Comparison of ENCODE assay signal across 21 cellular contexts in genomic region chr12:1886396-1887008, GRCh38. TPM values are rescaled to one million over a fixed set of nuclear protein-coding genes. Genes with fewer than 3 reads are reported as not detected.
A peak's percentile ranks its signal among the peaks of the same experiment; 100 is the strongest.
DNase-seq lines count a peak whose midpoint lies in the region; ATAC-seq, FAIRE-seq and TF ChIP-seq lines count a peak whose summit lies in the region.
"Had no signal": no experiment of that assay in that cellular context is flagged by ENCODE, and none has a peak within 500 bp of the region (broad histone marks: within the 10 kb centered on the region; RNA-seq: fewer than 3 reads in every experiment).

No MANE protein-coding gene starts in this region.

- H4K91ac ChIP-seq in H1 (replicated peaks; ENCODE audit: insufficient read length, low read length): no peak overlapping the region

- no peak for TF ChIP-seq RAD21 in H1 (IDR thresholded peaks at IDR 0.05 in 1 of 2, conservative IDR thresholded peaks at IDR 0.05 in 1 of 2; ENCODE audit: low read depth in 2 of 2, low read length in 2 of 2)

- no peaks in the 10 kb centered on the region for H3K23me2 ChIP-seq in H1 (ENCODE audit: low read depth, low read length)

- H3K4ac ChIP-seq in H1 (replicated peaks; ENCODE audit: insufficient read length, low read depth, low read length): no peak overlapping the region

- H4K20me1 ChIP-seq in H1 (replicated peaks in 1 of 2; ENCODE audit: control insufficient read depth in 1 of 2, insufficient read depth in 2 of 2, low read length in 2 of 2): no peaks in the 10 kb centered on the region

- H3K27ac ChIP-seq in H1 (ENCODE audit: low read depth, low read length) (no peak overlapping the region), upper lobe of right lung (no peak overlapping the region), aorta (ENCODE audit: low read depth in 1 of 2, low read length in 2 of 2) (no peak overlapping the region)
- H3K27ac ChIP-seq: GM23248, PC-9, RWPE1, SJCRH30 had no signal

- H3K36me3 ChIP-seq in H1 (ENCODE audit: control insufficient read depth in 2 of 4, insufficient read depth in 4 of 4, low read length in 3 of 4) (no peaks in the 10 kb centered on the region), upper lobe of right lung (no peaks in the 10 kb centered on the region), aorta (ENCODE audit: control insufficient read depth in 1 of 2, insufficient read depth in 2 of 2, low read length in 1 of 2) (no peaks in the 10 kb centered on the region)
- H3K36me3 ChIP-seq: SJCRH30 had no signal

- H2BK5ac ChIP-seq in H1 (ENCODE audit: low read depth, low read length): no peak overlapping the region

- no peak for FAIRE-seq in H1 (lab: Jason Lieb, UNC)

- no peak for TF ChIP-seq CTCF in H1 (IDR thresholded peaks at IDR 0.05; ENCODE audit: control extremely low read depth in 1 of 3, insufficient read depth in 1 of 3, low read depth in 1 of 3, low read length in 3 of 3)
- TF ChIP-seq CTCF in upper lobe of right lung (IDR thresholded peaks at IDR 0.05): no peak

- WGBS in H1 (ENCODE audit: extremely low coverage in 1 of 2, insufficient coverage in 1 of 2, insufficient read length in 1 of 2, insufficient replicate concordance in 2 of 2, low coverage in 1 of 2, low lambda C conversion rate in 2 of 2, missing lambda C conversion rate in 1 of 2), 2 experiments: 89% methylated on average over 10 of the region's 10 CpGs; no CpG with 5 or more reads in 1 of the 2 experiments
- 83 to 85% methylated on average over 10 of the region's 10 CpGs for WGBS in aorta, 2 donors

- no peak overlapping the region for H3K27ac Mint-ChIP-seq in activated CD4-positive, alpha-beta T cell treated with anti-CD3 and anti-CD28 coated beads, Interleukin-2, amount 10 ng/mL, durations not matched to agents 24 days and 14 days
- H3K27ac Mint-ChIP-seq in activated CD4-positive, alpha-beta T cell treated with anti-CD3 and anti-CD28 coated beads, Interleukin-2, amount 10 ng/mL, durations not matched to agents 7 days and 5 days: no peak overlapping the region
- H3K27ac Mint-ChIP-seq: B cell had no signal

- H3K4me1 Mint-ChIP-seq in activated CD4-positive, alpha-beta T cell treated with anti-CD3 and anti-CD28 coated beads, Interleukin-2, amount 10 ng/mL, durations not matched to agents 24 days and 14 days: no peaks in the 10 kb centered on the region
- no peaks in the 10 kb centered on the region for H3K4me1 Mint-ChIP-seq in activated CD4-positive, alpha-beta T cell treated with anti-CD3 and anti-CD28 coated beads, Interleukin-2, amount 10 ng/mL, durations not matched to agents 7 days and 5 days
- H3K4me1 Mint-ChIP-seq: B cell had no signal

- no peaks in the 10 kb centered on the region for H3K79me2 ChIP-seq in H1 (ENCODE audit: control insufficient read depth in 1 of 2, insufficient read depth in 2 of 2, low read length in 2 of 2)

- peaks cover 4% of the 10 kb centered on the region for H3K9me3 Mint-ChIP-seq in activated CD4-positive, alpha-beta T cell treated with anti-CD3 and anti-CD28 coated beads, Interleukin-2, amount 10 ng/mL, durations not matched to agents 24 days and 14 days
- H3K9me3 Mint-ChIP-seq in activated CD4-positive, alpha-beta T cell treated with anti-CD3 and anti-CD28 coated beads, Interleukin-2, amount 10 ng/mL, durations not matched to agents 7 days and 5 days: peaks cover 5% of the 10 kb centered on the region

- H3K27me3 Mint-ChIP-seq in activated CD4-positive, alpha-beta T cell treated with anti-CD3 and anti-CD28 coated beads, Interleukin-2, amount 10 ng/mL, durations not matched to agents 24 days and 14 days: peaks cover 3% of the 10 kb centered on the region
- H3K27me3 Mint-ChIP-seq in activated CD4-positive, alpha-beta T cell treated with anti-CD3 and anti-CD28 coated beads, Interleukin-2, amount 10 ng/mL, durations not matched to agents 7 days and 5 days: peaks cover 16% of the 10 kb centered on the region

- H3K4me3 ChIP-seq in H1 (ENCODE audit: extremely low read depth in 1 of 4, insufficient read depth in 2 of 4, low read depth in 3 of 4, low read length in 4 of 4) (no peak overlapping the region), upper lobe of right lung (no peak overlapping the region), aorta (ENCODE audit: low read length in 2 of 2) (no peak overlapping the region)
- H3K4me3 ChIP-seq: GM23248, PC-9, SJCRH30 had no signal

- no peak overlapping the region for H2BK120ac ChIP-seq in H1 (replicated peaks; ENCODE audit: low read depth, low read length)

- POLR2A ChIA-PET in activated CD4-positive, alpha-beta T cell treated with anti-CD3 and anti-CD28 coated beads, Interleukin-2, amount 10 ng/mL, durations not matched to agents 7 days and 5 days (lab: Charles Lee): no interaction called here
- POLR2A ChIA-PET in H1 (lab: Charles Lee; ENCODE audit: partially characterized antibody): interaction anchor here (1.1 to 1.5 kb wide), 2 partner anchors 18 to 53 kb away, joined by 3 read pairs; no protein-coding TSS in a partner anchor

- H2AFZ ChIP-seq in H1 (ENCODE audit: low read length): no peak overlapping the region
- H2AFZ ChIP-seq: GM23248, PC-9 had no signal

- ATAC-seq in upper lobe of right lung: no peak
- ATAC-seq in GM21381 (IDR thresholded peaks at IDR 0.05; ENCODE audit: unreplicated experiment): no peak
- ATAC-seq in aorta (ENCODE audit: low FRiP score): no peak

- intact Hi-C loops in activated CD4-positive, alpha-beta T cell treated with anti-CD3 and anti-CD28 coated beads, Interleukin-2, amount 10 ng/mL, durations not matched to agents 24 days and 14 days (cut with micrococcal nuclease): no loop called here
- intact Hi-C loops in upper lobe of right lung (cut with DNase I) (no loop called here), aorta (cut with DNase I) (no loop called here)

- no peak overlapping the region for H3K56ac ChIP-seq in H1 (replicated peaks; ENCODE audit: insufficient read length, low read depth, low read length)

- TF ChIP-seq EP300 in H1 (IDR thresholded peaks at IDR 0.05; ENCODE audit: borderline replicate concordance in 1 of 2, low read depth in 2 of 2, low read length in 2 of 2): no peak

- H3K27me3 ChIP-seq in H1 (replicated peaks in 1 of 4; ENCODE audit: control insufficient read depth in 3 of 4, extremely low read depth in 1 of 4, insufficient read depth in 3 of 4, low read length in 3 of 4): no peaks in the 10 kb centered on the region
- no peaks in the 10 kb centered on the region for H3K27me3 ChIP-seq in upper lobe of right lung
- no peaks in the 10 kb centered on the region for H3K27me3 ChIP-seq in aorta (ENCODE audit: control insufficient read depth in 1 of 2, insufficient read depth in 2 of 2, low read length in 1 of 2)
- H3K27me3 ChIP-seq: SJCRH30 had no signal

- no peaks in the 10 kb centered on the region for H3K79me1 ChIP-seq in H1 (ENCODE audit: low read depth, low read length)

- no peaks in the 10 kb centered on the region for H3K4me1 ChIP-seq in H1 (replicated peaks in 1 of 4; ENCODE audit: control insufficient read depth in 3 of 4, insufficient read depth in 4 of 4, low read length in 3 of 4)
- no peaks in the 10 kb centered on the region for H3K4me1 ChIP-seq in upper lobe of right lung
- H3K4me1 ChIP-seq in aorta (ENCODE audit: control insufficient read depth in 1 of 2, insufficient read depth in 2 of 2, low read length in 2 of 2): no peaks in the 10 kb centered on the region
- H3K4me1 ChIP-seq: SJCRH30 had no signal

- no peak overlapping the region for H4K5ac ChIP-seq in H1 (ENCODE audit: insufficient read length, low read depth, low read length)

- DNase-seq in activated CD4-positive, alpha-beta T cell treated with anti-CD3 and anti-CD28 coated beads, Interleukin-2, amount 10 ng/mL, durations not matched to agents 24 days and 14 days: peak; percentile 42
- DNase-seq in activated CD4-positive, alpha-beta T cell treated with anti-CD3 and anti-CD28 coated beads, Interleukin-2, amount 10 ng/mL, durations not matched to agents 7 days and 5 days: no peak
- DNase-seq in HT1080 (ENCODE audit: low read depth) (peak; percentile 11), H1 (ENCODE audit: low read depth in 1 of 2, low spot score in 2 of 2) (peak in 1 of 2 experiments; percentile 24), upper lobe of right lung (peak; percentile 46), NCI-H1105 treated with DMSO at 0.1 percent for 48 hours (lab: John Stamatoyannopoulos, UW) (no peak), aorta (no peak)
- DNase-seq: 8988T, DMS79 treated with DMSO at 0.1 percent for 48 hours, GM23248, KBM-7, NCI-H1417, NCI-H187 treated with DMSO at 0.1 percent for 48 hours, NCI-H2227 treated with DMSO at 0.1 percent for 48 hours, NCI-H510A treated with DMSO at 0.1 percent for 48 hours, NCI-H82, PC-9, SJCRH30 had no signal

- no peak overlapping the region for H2BK12ac ChIP-seq in H1 (ENCODE audit: low read depth, low read length)

- TF ChIP-seq POLR2A in H1 (IDR thresholded peaks at IDR 0.05; ENCODE audit: control extremely low read depth in 1 of 2, low read depth in 2 of 2, low read length in 2 of 2): no peak

- H3K14ac ChIP-seq in H1 (ENCODE audit: insufficient read length): no peak overlapping the region

- H3K36me3 Mint-ChIP-seq in activated CD4-positive, alpha-beta T cell treated with anti-CD3 and anti-CD28 coated beads, Interleukin-2, amount 10 ng/mL, durations not matched to agents 24 days and 14 days (ENCODE audit: low read depth): no peaks in the 10 kb centered on the region
- no peaks in the 10 kb centered on the region for H3K36me3 Mint-ChIP-seq in activated CD4-positive, alpha-beta T cell treated with anti-CD3 and anti-CD28 coated beads, Interleukin-2, amount 10 ng/mL, durations not matched to agents 7 days and 5 days (ENCODE audit: low read depth)

- H2AK5ac ChIP-seq in H1 (ENCODE audit: low read depth, low read length): 0 out of 2 replicates have a peak overlapping the region, but pooled peaks have one; percentile 19

- no peak overlapping the region for H3K18ac ChIP-seq in H1 (ENCODE audit: extremely low read depth, low read length)

- no peak overlapping the region for H3K4me3 Mint-ChIP-seq in activated CD4-positive, alpha-beta T cell treated with anti-CD3 and anti-CD28 coated beads, Interleukin-2, amount 10 ng/mL, durations not matched to agents 24 days and 14 days
- no peak overlapping the region for H3K4me3 Mint-ChIP-seq in activated CD4-positive, alpha-beta T cell treated with anti-CD3 and anti-CD28 coated beads, Interleukin-2, amount 10 ng/mL, durations not matched to agents 7 days and 5 days
- H3K4me3 Mint-ChIP-seq: B cell had no signal

- no peak overlapping the region for H3K4me2 ChIP-seq in H1 (ENCODE audit: insufficient read depth in 1 of 2, low read depth in 2 of 2, low read length in 2 of 2)
- H3K4me2 ChIP-seq: PC-9 had no signal

- no peak overlapping the region for H2BK20ac ChIP-seq in H1 (ENCODE audit: low read length)

- H3K9me3 ChIP-seq in H1 (ENCODE audit: insufficient read depth in 2 of 2, low read depth in 1 of 2, low read length in 1 of 2): no peaks in the 10 kb centered on the region; a peak in 1 of 4 replicates
- peaks cover 5% of the 10 kb centered on the region for H3K9me3 ChIP-seq in upper lobe of right lung
- peaks cover 3% of the 10 kb centered on the region for H3K9me3 ChIP-seq in aorta (ENCODE audit: control insufficient read depth, low read length)
- H3K9me3 ChIP-seq: SJCRH30 had no signal

- H4K8ac ChIP-seq in H1 (ENCODE audit: extremely low read depth, insufficient read depth, low read length): peak overlapping the region; percentile 11; the same call in 1 of the 2 replicates

- H3K9ac ChIP-seq in H1 (replicated peaks in 1 of 4; ENCODE audit: extremely low read depth in 1 of 4, low read depth in 3 of 4, low read length in 3 of 4): no peak overlapping the region
- H3K9ac ChIP-seq: GM23248 had no signal

- no peak overlapping the region for H2BK15ac ChIP-seq in H1 (ENCODE audit: low read length)

- CTCF ChIA-PET in activated CD4-positive, alpha-beta T cell treated with anti-CD3 and anti-CD28 coated beads, Interleukin-2, amount 10 ng/mL, durations not matched to agents 7 days and 5 days (lab: Charles Lee): interaction anchor here (1.0 kb wide), 1 partner anchor 9 kb away, joined by 3 read pairs; no protein-coding TSS in a partner anchor
- CTCF ChIA-PET in H1 (lab: Charles Lee; ENCODE audit: partially characterized antibody): interaction anchor here (0.8 to 1.7 kb wide), 8 partner anchors 12 to 697 kb away, joined by 3 to 4 read pairs (median 3); no protein-coding TSS in a partner anchor

- no peak overlapping the region for H3K23ac ChIP-seq in H1 (ENCODE audit: insufficient read length)

RNA-seq across cellular contexts. Expression of gene CACNA2D4, which starts 31.9 kb away (rescaled TPM):
- total RNA-seq in activated CD4-positive, alpha-beta T cell treated with anti-CD3 and anti-CD28 coated beads, Interleukin-2, amount 10 ng/mL, durations not matched to agents 24 days and 14 days: 6.3 and 6.8 TPM in 2 replicates
- 10 to 100 TPM; 12.9 to 16.4 TPM for total RNA-seq in activated CD4-positive, alpha-beta T cell treated with anti-CD3 and anti-CD28 coated beads, Interleukin-2, amount 10 ng/mL, durations not matched to agents 7 days and 5 days
- 35.2 and 44.0 TPM in 2 replicates for total RNA-seq in HT1080 (2014; rRNA removed; shearing (Covaris generic))
- polyA plus RNA-seq in HT1080 (2015; cell fraction: cytosol; rRNA removed): 86.4 and 89.0 TPM in 2 replicates
- polyA plus RNA-seq in HT1080 (2015; cell fraction: nucleus; rRNA removed): 222 and 247 TPM in 2 replicates
- 0.88 TPM in 1 of 2 replicates, not detected in the other for total RNA-seq in H1 (2021; fragmentation: NEBNext Ultra II Directional; extraction: Animal tissue kit (Norgen Biotek cat#: 25700))
- polyA plus RNA-seq in H1 (2011; rRNA removed) (0.44 and 0.60 TPM in 2 replicates), aorta (1 to 10 TPM in 1 of 2 donors, under 1 TPM in 1; 0.88 to 3.0 TPM)
- polyA plus RNA-seq in H1 (2011; cell fraction: cytosol; rRNA removed): 0.94 TPM
- polyA plus RNA-seq in H1 (2011; cell fraction: nucleus; rRNA removed): 2.4 TPM
- polyA plus RNA-seq in H1 (2012, experiment 1 of 2): 0.25 to 0.76 TPM (median 0.49 TPM) in 4 replicates
- polyA plus RNA-seq in H1 (2012, experiment 2 of 2): not detected
- polyA plus RNA-seq in H1 (2013, experiment 1 of 2): 0.12 TPM
- polyA plus RNA-seq in H1 (2013, experiment 2 of 2): 0.04 TPM
- polyA minus RNA-seq in H1 (2011; rRNA and poly(A)+ RNA removed): 0.54 and 1.3 TPM in 2 replicates
- not detected for polyA minus RNA-seq in H1 (2011; cell fraction: cytosol; rRNA and poly(A)+ RNA removed)
- polyA minus RNA-seq in H1 (2011; cell fraction: nucleus; rRNA and poly(A)+ RNA removed): 3.4 TPM
- total RNA-seq in upper lobe of right lung (5.5 TPM), aorta (1 to 10 TPM; 6.2 to 9.7 TPM)
- total RNA-seq: GM23248, PC-9 had no signal

Comparison
In these comparisons a context has a peak if more than half of its experiments do, and no peak if none do; other contexts are left out.
1. DNase-seq: peak in activated CD4-positive, alpha-beta T cell treated with anti-CD3 and anti-CD28 coated beads, Interleukin-2, amount 10 ng/mL, durations not matched to agents 24 days and 14 days (single experiment), HT1080 (single experiment) and upper lobe of right lung (single experiment); none in activated CD4-positive, alpha-beta T cell treated with anti-CD3 and anti-CD28 coated beads, Interleukin-2, amount 10 ng/mL, durations not matched to agents 7 days and 5 days (single experiment), NCI-H1105 treated with DMSO at 0.1 percent for 48 hours (single experiment) and aorta (0 of 2).